In the genomic region with DNA sequence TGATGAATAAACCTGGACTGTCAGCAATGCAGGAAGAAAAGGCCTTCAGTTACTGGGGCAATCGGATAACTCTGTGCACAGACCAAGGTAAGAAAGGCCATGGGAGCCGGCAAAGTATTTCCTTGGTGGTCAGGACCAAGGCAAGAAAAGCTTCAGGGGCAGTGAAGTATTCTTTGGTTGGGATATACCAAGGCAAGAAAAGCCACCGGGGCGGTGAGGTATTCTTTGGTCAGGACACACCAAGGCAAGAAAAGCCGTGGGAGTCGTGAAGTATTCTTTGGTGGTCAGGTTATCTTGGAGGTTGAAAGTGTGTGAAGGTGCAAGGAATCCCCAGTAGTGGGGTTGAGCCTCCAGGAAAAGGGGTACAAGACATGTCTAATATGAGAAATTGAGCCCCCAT, we compare ENCODE assay signal across 24 cellular contexts.
"Had no signal": no experiment of that assay in that cellular context is flagged by ENCODE, and none has a peak within 500 bp of the region (broad histone marks: within the 10 kb centered on the region; RNA-seq: fewer than 3 reads in every experiment).

No MANE protein-coding gene starts in this region.

- H3K36me3 ChIP-seq: MG63 had no signal

- H3K27ac ChIP-seq: RWPE1 had no signal

- H3K27me3 ChIP-seq: MG63 had no signal

- DNase-seq: IMR-90, KG1, MG63, NCI-H1092, NCI-H1105 treated with DMSO at 0.1 percent for 48 hours, NCI-H1417 treated with DMSO at 0.1 percent for 48 hours, NCI-H146, NCI-H1694 treated with DMSO at 0.1 percent for 48 hours, NCI-H1930, NCI-H2081, NCI-H2107, NCI-H2171, NCI-H226, NCI-H446, NCI-H510A, NCI-H524 treated with DMSO at 0.1 percent for 48 hours, NCI-H69, NCI-H774, PC-3, SHP77, SK-N-SH, SW 1271 had no signal

- ATAC-seq: Panc1, PC-3 had no signal

- H3K4me2 ChIP-seq: SK-N-SH had no signal

- H3K4me3 ChIP-seq: MG63 had no signal

- H3K9ac ChIP-seq: SK-N-SH had no signal

- H3K9me3 ChIP-seq: MG63, SK-N-SH had no signal
